Comparison of ENCODE assay signal across 11 cellular contexts in the genomic region with DNA sequence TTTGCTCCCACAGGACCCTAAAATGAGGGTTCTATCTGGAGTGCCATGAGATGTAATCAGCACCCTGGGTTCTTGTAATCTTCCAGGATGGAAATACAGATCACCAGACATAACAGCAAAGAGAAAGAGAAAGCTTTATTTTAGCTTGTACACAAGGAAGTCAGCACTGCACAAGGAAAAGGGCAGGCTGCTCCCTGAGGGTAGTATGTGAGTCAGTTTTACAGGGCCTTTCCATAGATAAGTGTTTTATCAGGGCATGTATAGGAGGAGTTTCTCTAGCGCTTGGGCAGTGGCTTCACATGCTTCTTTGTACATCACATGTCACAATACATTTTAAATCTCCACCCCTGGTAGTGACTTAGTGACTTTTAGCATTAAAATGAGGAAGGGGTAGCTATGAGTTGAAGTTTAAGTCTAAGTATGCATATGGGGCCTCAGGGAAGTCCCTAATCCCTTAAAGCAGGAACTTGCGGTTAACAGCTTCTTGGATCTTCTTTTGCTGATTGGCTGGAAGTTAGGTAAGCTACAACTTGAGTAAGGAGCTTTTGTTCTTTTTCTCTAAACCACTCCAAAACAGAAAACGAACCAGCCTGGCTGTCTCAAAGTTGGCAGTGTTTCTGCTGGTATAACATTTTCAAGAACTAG. TPM values are rescaled to one million over a fixed set of nuclear protein-coding genes. Genes with fewer than 3 reads are reported as not detected.
A peak's percentile ranks its signal among the peaks of the same experiment; 100 is the strongest.
DNase-seq lines count a peak whose midpoint lies in the region; ATAC-seq and TF ChIP-seq lines count a peak whose summit lies in the region.
"Had no signal": no experiment of that assay in that cellular context is flagged by ENCODE, and none has a peak within 500 bp of the region (broad histone marks: within the 10 kb centered on the region; RNA-seq: fewer than 3 reads in every experiment).

No MANE protein-coding gene starts in this region.

- peak overlapping the region; percentile 59 for H2AFZ ChIP-seq in OCI-LY3 (ENCODE audit: low read depth, low read length)
- no peak overlapping the region for H2AFZ ChIP-seq in hepatocyte

- no peaks in the 10 kb centered on the region for H3K27me3 ChIP-seq in OCI-LY3 (ENCODE audit: low read depth, low read length)
- no peaks in the 10 kb centered on the region for H3K27me3 ChIP-seq in hepatocyte
- H3K27me3 ChIP-seq in right cardiac atrium (ENCODE audit: control insufficient read depth, insufficient read depth): no peaks in the 10 kb centered on the region

- in situ Hi-C loops in GM13976 (cut with MboI; ENCODE audit: low sequenced_read_pairs, unreplicated experiment): no loop called here

- H4K20me1 ChIP-seq in OCI-LY3 (ENCODE audit: insufficient read depth, low read length) (no peaks in the 10 kb centered on the region), hepatocyte (ENCODE audit: insufficient read depth, poor library complexity, severe bottlenecking) (no peaks in the 10 kb centered on the region)

- H3K4me2 ChIP-seq in OCI-LY3 (ENCODE audit: low read length): peak overlapping the region; percentile 50
- H3K4me2 ChIP-seq in hepatocyte: no peak overlapping the region

- H3K27ac ChIP-seq in OCI-LY3 (ENCODE audit: low read length) (peak overlapping the region; percentile 41), hepatocyte (no peak overlapping the region), right cardiac atrium (ENCODE audit: low read length) (no peak overlapping the region)

- WGBS in hepatocyte (ENCODE audit: low lambda C conversion rate, missing lambda C conversion rate): 71% methylated on average over 3 of the region's 3 CpGs
- WGBS in right cardiac atrium: 75% methylated on average over 3 of the region's 3 CpGs

- ATAC-seq in HG02798 (IDR thresholded peaks at IDR 0.05; ENCODE audit: poor library complexity, unreplicated experiment) (peak; percentile 59), right cardiac atrium (no peak)
- ATAC-seq: activated CD8-positive, alpha-beta memory T cell treated with anti-CD3 and anti-CD28 coated beads, Interleukin-2, amount 10 ng/mL, durations not matched to agents 7 days and 5 days had no signal

- TF ChIP-seq CTCF in GM13976 (IDR thresholded peaks at IDR 0.05; ENCODE audit: borderline replicate concordance, control extremely low read depth, extremely low read depth, insufficient read depth, missing control alignments) (no peak), OCI-LY3 (IDR thresholded peaks at IDR 0.05; ENCODE audit: low read depth, low read length) (no peak), hepatocyte (IDR thresholded peaks at IDR 0.05; ENCODE audit: poor library complexity) (no peak)

- H3K9me3 ChIP-seq in OCI-LY3 (ENCODE audit: insufficient read depth, low read length) (no peaks in the 10 kb centered on the region), hepatocyte (ENCODE audit: low read depth) (no peaks in the 10 kb centered on the region), right cardiac atrium (ENCODE audit: control insufficient read depth, low read length) (no peaks in the 10 kb centered on the region)

- no peaks in the 10 kb centered on the region for H3K36me3 ChIP-seq in OCI-LY3 (replicated peaks; ENCODE audit: low read depth, low read length)
- no peaks in the 10 kb centered on the region for H3K36me3 ChIP-seq in hepatocyte (replicated peaks; ENCODE audit: insufficient read depth, low read depth)

- H3K79me2 ChIP-seq in OCI-LY3 (ENCODE audit: low read length) (no peaks in the 10 kb centered on the region), hepatocyte (no peaks in the 10 kb centered on the region)

- H3K4me1 ChIP-seq in OCI-LY3 (ENCODE audit: low read length) (peaks cover 29% of the 10 kb centered on the region), hepatocyte (ENCODE audit: insufficient read depth) (no peaks in the 10 kb centered on the region), right cardiac atrium (ENCODE audit: control insufficient read depth, insufficient read depth, low read length) (no peaks in the 10 kb centered on the region)

- intact Hi-C loops in right cardiac atrium (cut with DNase I): no loop called here

- no peaks in the 10 kb centered on the region for H3K9me2 ChIP-seq in hepatocyte (replicated peaks; ENCODE audit: insufficient read depth)

- DNase-seq in GM13976 (ENCODE audit: low spot score): peak; percentile 24
- peak; percentile 30 for DNase-seq in kidney tubule cell (ENCODE audit: low spot score)
- no peak for DNase-seq in hepatocyte (ENCODE audit: low spot score)
- DNase-seq in SHP77 treated with DMSO at 0.1 percent for 48 hours (lab: John Stamatoyannopoulos, UW): no peak
- no peak for DNase-seq in right cardiac atrium
- DNase-seq in activated naive CD4-positive, alpha-beta T cell treated with Interleukin-2 at 50 U/mL for 16 hours: no peak
- DNase-seq: activated CD8-positive, alpha-beta memory T cell treated with anti-CD3 and anti-CD28 coated beads, Interleukin-2, amount 10 ng/mL, durations not matched to agents 7 days and 5 days; amygdala; NCI-H446 had no signal

- H3K9ac ChIP-seq in OCI-LY3 (ENCODE audit: low read length): peak overlapping the region; percentile 37; the same call in 1 of the 2 replicates

- H3K4me3 ChIP-seq in OCI-LY3 (ENCODE audit: low read length) (peak overlapping the region; percentile 10), hepatocyte (no peak overlapping the region), right cardiac atrium (ENCODE audit: low read length) (no peak overlapping the region)

RNA-seq across cellular contexts. Expression of a gene that starts 60.0 kb away (rescaled TPM):
- total RNA-seq in hepatocyte (0.88 and 2.5 TPM in 2 replicates), right cardiac atrium (1 to 10 TPM in 2 of 4 donors, under 1 TPM in 2; 0.37 to 1.4 (median 0.92) TPM)
- polyA plus RNA-seq in hepatocyte (2.2 and 3.2 TPM in 2 replicates), right cardiac atrium (0.63 TPM)
- total RNA-seq: activated CD8-positive, alpha-beta memory T cell treated with anti-CD3 and anti-CD28 coated beads, Interleukin-2, amount 10 ng/mL, durations not matched to agents 7 days and 5 days had no signal

Comparison
In these comparisons a context has a peak if more than half of its experiments do, and no peak if none do; other contexts are left out.
1. DNase-seq: peak in GM13976 (single experiment) and kidney tubule cell (single experiment); none in hepatocyte (single experiment), SHP77 treated with DMSO at 0.1 percent for 48 hours (single experiment), right cardiac atrium (0 of 3) and activated naive CD4-positive, alpha-beta T cell treated with Interleukin-2 at 50 U/mL for 16 hours (single experiment).